Comparison of ENCODE assay signal across 1 cellular context in the genomic region with DNA sequence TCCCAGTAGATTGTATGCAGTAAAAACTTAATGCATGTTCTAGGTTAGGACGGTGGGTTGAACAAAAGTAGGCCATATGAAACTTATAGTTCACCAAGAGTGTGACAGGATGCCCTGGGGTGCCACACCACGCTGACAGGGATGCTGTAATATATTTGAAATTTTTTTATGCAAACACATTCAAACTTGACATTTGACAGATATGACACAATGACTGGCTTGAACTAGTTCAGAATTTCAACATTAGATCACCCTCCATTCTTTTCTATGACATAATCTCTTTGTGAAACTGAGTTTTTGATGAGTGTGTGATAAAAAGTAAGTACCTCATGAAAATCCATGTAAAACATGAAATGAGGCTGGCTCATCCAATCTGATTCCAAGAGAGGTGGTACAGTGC.
TF ChIP-seq lines count a peak whose summit lies in the region.

No MANE protein-coding gene starts in this region.

TF ChIP-seq in HEK293, 187 proteins besides CTCF, POLR2A, EP300 and RAD21 (continued from another document):
- TF ChIP-seq, protein P1, sequence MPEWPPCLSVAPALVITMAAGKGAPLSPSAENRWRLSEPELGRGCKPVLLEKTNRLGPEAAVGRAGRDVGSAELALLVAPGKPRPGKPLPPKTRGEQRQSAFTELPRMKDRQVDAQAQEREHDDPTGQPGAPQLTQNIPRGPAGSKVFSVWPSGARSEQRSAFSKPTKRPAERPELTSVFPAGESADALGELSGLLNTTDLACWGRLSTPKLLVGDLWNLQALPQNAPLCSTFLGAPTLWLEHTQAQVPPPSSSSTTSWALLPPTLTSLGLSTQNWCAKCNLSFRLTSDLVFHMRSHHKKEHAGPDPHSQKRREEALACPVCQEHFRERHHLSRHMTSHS (tag by site-specific recombination; IDR thresholded peaks at IDR 0.05): no peak
- peak; percentile 39; the same call in 1 of the 2 replicates for TF ChIP-seq ZNF629 (tag by site-specific recombination; IDR thresholded peaks at IDR 0.05)
- TF ChIP-seq, protein P2, sequence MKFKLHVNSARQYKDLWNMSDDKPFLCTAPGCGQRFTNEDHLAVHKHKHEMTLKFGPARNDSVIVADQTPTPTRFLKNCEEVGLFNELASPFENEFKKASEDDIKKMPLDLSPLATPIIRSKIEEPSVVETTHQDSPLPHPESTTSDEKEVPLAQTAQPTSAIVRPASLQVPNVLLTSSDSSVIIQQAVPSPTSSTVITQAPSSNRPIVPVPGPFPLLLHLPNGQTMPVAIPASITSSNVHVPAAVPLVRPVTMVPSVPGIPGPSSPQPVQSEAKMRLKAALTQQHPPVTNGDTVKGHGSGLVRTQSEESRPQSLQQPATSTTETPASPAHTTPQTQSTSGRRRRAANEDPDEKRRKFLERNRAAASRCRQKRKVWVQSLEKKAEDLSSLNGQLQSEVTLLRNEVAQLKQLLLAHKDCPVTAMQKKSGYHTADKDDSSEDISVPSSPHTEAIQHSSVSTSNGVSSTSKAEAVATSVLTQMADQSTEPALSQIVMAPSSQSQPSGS (tag by site-specific recombination; IDR thresholded peaks at IDR 0.05; ENCODE audit: low read depth): peak; percentile 88
